Comparison of ENCODE assay signal across 8 cellular contexts in the genomic region with DNA sequence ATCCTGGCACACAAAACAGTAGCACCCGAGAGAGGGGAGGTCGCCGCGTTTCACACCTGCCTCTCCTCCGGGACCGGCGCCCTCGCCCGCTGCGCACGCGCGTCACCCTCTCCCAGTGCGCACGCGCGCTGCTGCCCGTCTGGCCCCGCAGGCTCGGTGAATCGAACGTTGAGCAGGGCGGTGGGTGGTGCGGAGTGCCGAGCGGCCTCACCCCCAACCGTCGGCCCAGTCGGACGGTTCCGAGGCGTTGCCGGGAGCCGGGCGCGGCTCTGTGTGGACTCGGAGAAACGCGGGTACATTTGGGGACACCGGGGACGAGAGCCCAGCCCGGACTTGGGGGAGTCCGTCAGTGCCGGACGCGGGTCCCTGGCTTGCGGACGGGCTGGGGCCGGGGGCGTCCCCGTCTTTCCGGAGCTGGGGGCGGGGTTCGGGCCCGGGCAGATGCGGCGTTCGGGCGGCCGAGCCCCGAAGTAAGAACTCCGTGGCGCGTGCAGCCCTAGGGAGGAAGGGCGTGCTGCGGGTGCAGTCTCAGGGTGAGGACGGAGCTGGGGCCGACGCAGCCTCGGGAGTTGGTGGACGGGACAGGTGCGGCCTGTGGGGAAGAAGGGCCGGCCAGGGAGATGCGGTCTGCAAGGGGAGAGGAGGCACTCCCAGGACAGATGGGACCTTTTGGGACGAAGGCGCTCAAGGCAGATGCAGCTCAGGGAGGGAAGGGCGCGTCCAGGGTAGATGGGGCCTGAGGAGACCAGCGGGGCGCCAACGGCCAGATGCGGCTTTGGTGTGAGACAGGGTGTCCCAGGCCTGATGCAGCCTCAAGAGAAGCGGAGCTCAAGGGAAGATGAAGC. TPM values are rescaled to one million over a fixed set of nuclear protein-coding genes. Genes with fewer than 3 reads are reported as not detected.
DNase-seq lines count a peak whose midpoint lies in the region; ATAC-seq, FAIRE-seq and TF ChIP-seq lines count a peak whose summit lies in the region.

TSS of gene POMT1 (plus strand) at position 138 of the 845 bp plus-strand sequence. CDS start 1,301 bp downstream, outside the sequence.

- H3K4me2 ChIP-seq in fibroblast of lung (ENCODE audit: extremely low read depth, insufficient read depth, low read length), result peak within 1 kb of the TSS; percentile 70

- H3K79me2 ChIP-seq in fibroblast of lung (ENCODE audit: control insufficient read depth, insufficient read depth, low read length), result peaks cover 4% of the 10 kb centered on the region

- TF ChIP-seq POLR2A in Peyer's patch (IDR thresholded peaks at IDR 0.05), result peak in 1 of 2 donors; percentile 57

- H3K27me3 Mint-ChIP-seq in naive thymus-derived CD4-positive, alpha-beta T cell, result no peaks in the 10 kb centered on the region
- H3K27me3 Mint-ChIP-seq in stimulated activated memory B cell treated with anti-CD40 and anti-IgM and Interleukin-4, amounts not matched to agents 10 μg/mL and 1 μg/mL and 100 μg/mL, for 72 hours, result no peaks in the 10 kb centered on the region

- H3K4me1 Mint-ChIP-seq in naive thymus-derived CD4-positive, alpha-beta T cell, result peaks cover 51 to 73% (median 60%) of the 10 kb centered on the region in 7 donors
- peaks cover 48% of the 10 kb centered on the region for H3K4me1 Mint-ChIP-seq in stimulated activated memory B cell treated with anti-CD40 and anti-IgM and Interleukin-4, amounts not matched to agents 10 μg/mL and 1 μg/mL and 100 μg/mL, for 72 hours

- CTCF ChIA-PET in naive thymus-derived CD4-positive, alpha-beta T cell (lab: Charles Lee), result interaction anchor here (0.5 to 0.7 kb wide), 3 partner anchors 132 to 159 kb away, joined by 3 read pairs; no protein-coding TSS in a partner anchor

- intact Hi-C loops in naive thymus-derived CD4-positive, alpha-beta T cell (cut with micrococcal nuclease), result loop anchor here (1.0 to 5.0 kb wide), 11 partner anchors 28 to 739 kb away; partner anchors contain the start of genes NUP214 (in 2 of the 2), UCK1 (in 2 of the 2), FAM78A (in 1 of the 2) and PRRC2B (in 1 of the 2)

- H4K20me1 ChIP-seq in fibroblast of lung (ENCODE audit: control insufficient read depth, extremely low read depth, insufficient read depth, low read length), result no peaks in the 10 kb centered on the region

- H3K9me3 Mint-ChIP-seq in naive thymus-derived CD4-positive, alpha-beta T cell, result peaks cover 0 to 5% (median 0%) of the 10 kb centered on the region in 11 donors
- H3K9me3 Mint-ChIP-seq in stimulated activated memory B cell treated with anti-CD40 and anti-IgM and Interleukin-4, amounts not matched to agents 10 μg/mL and 1 μg/mL and 100 μg/mL, for 72 hours, result no peaks in the 10 kb centered on the region

- peak within 1 kb of the TSS; percentile 73 to 92 (median 84) for H3K4me3 ChIP-seq in Peyer's patch
- peak within 1 kb of the TSS; percentile 78 to 91 (median 86) for H3K4me3 ChIP-seq in fibroblast of lung (replicated peaks in 1 of 4; ENCODE audit: control extremely low read depth in 1 of 4, insufficient read depth in 1 of 4, low read depth in 3 of 4, low read length in 4 of 4)
- peak within 1 kb of the TSS; percentile 79 for H3K4me3 ChIP-seq in naive thymus-derived CD4-positive, alpha-beta T cell (ENCODE audit: low read length)

- in situ Hi-C loops in KBM-7 (cut with MboI; ENCODE audit: low pct_unique_long_range_greater_than_20kb, low sequenced_read_pairs), result no loop called here

- peak within 1 kb of the TSS; percentile 88 to 98 (median 93) for H3K27ac Mint-ChIP-seq in naive thymus-derived CD4-positive, alpha-beta T cell
- H3K27ac Mint-ChIP-seq in stimulated activated memory B cell treated with anti-CD40 and anti-IgM and Interleukin-4, amounts not matched to agents 10 μg/mL and 1 μg/mL and 100 μg/mL, for 72 hours, result peak within 1 kb of the TSS; percentile 81

- H3K4me3 Mint-ChIP-seq in naive thymus-derived CD4-positive, alpha-beta T cell, result peak within 1 kb of the TSS; percentile 89 to 99 (median 94)
- peak within 1 kb of the TSS; percentile 84 for H3K4me3 Mint-ChIP-seq in stimulated activated memory B cell treated with anti-CD40 and anti-IgM and Interleukin-4, amounts not matched to agents 10 μg/mL and 1 μg/mL and 100 μg/mL, for 72 hours

- H3K27me3 ChIP-seq in Peyer's patch (no peaks in the 10 kb centered on the region), fibroblast of lung (ENCODE audit: control insufficient read depth, insufficient read depth, low read length) (no peaks in the 10 kb centered on the region)
- no peaks in the 10 kb centered on the region for H3K27me3 ChIP-seq in naive thymus-derived CD4-positive, alpha-beta T cell (ENCODE audit: control insufficient read depth in 2 of 2, insufficient read depth in 2 of 2, low read length in 2 of 2)

- no peak for FAIRE-seq in D721Med (lab: Jason Lieb, UNC)

- TF ChIP-seq CTCF in D721Med (IDR thresholded peaks at IDR 0.05; ENCODE audit: insufficient read depth, missing control alignments) (no peak), Peyer's patch (IDR thresholded peaks at IDR 0.05) (peak in 2 of 6 experiments; percentile 3), fibroblast of lung (conservative IDR thresholded peaks at IDR 0.05 in 1 of 2, IDR thresholded peaks at IDR 0.05 in 1 of 2; ENCODE audit: low read depth in 1 of 2, low read length in 2 of 2) (no peak)

- POLR2A ChIA-PET in naive thymus-derived CD4-positive, alpha-beta T cell (lab: Charles Lee), result interaction anchor here (0.6 to 1.6 kb wide), 11 partner anchors 9 to 327 kb away, joined by 3 to 6 read pairs (median 3); no protein-coding TSS in a partner anchor

- H3K9ac ChIP-seq in fibroblast of lung (ENCODE audit: insufficient read depth, low read length), result peak within 1 kb of the TSS; percentile 67

- H3K9me3 ChIP-seq in Peyer's patch (no peaks in the 10 kb centered on the region), fibroblast of lung (ENCODE audit: control insufficient read depth, insufficient read depth, low read depth, low read length) (no peaks in the 10 kb centered on the region)
- no peaks in the 10 kb centered on the region for H3K9me3 ChIP-seq in naive thymus-derived CD4-positive, alpha-beta T cell (ENCODE audit: control insufficient read depth in 2 of 3, low read length in 3 of 3)

- peak within 1 kb of the TSS; percentile 39 to 82 (median 72) for H3K27ac ChIP-seq in Peyer's patch
- H3K27ac ChIP-seq in fibroblast of lung (ENCODE audit: insufficient read depth, low read length), result peak within 1 kb of the TSS; percentile 24
- H3K27ac ChIP-seq in naive thymus-derived CD4-positive, alpha-beta T cell (ENCODE audit: low read depth, low read length), result peak within 1 kb of the TSS; percentile 88

- H3K36me3 Mint-ChIP-seq in naive thymus-derived CD4-positive, alpha-beta T cell, result peaks cover 0 to 13% (median 8%) of the 10 kb centered on the region in 5 donors
- H3K36me3 Mint-ChIP-seq in stimulated activated memory B cell treated with anti-CD40 and anti-IgM and Interleukin-4, amounts not matched to agents 10 μg/mL and 1 μg/mL and 100 μg/mL, for 72 hours, result peaks cover 16% of the 10 kb centered on the region

- ATAC-seq in GM21576 (IDR thresholded peaks at IDR 0.05; ENCODE audit: unreplicated experiment), result peak; percentile 82
- peak; percentile 77 for ATAC-seq in naive thymus-derived CD4-positive, alpha-beta T cell
- peak; percentile 91 for ATAC-seq in stimulated activated memory B cell treated with anti-CD40 and anti-IgM and Interleukin-4, amounts not matched to agents 10 μg/mL and 1 μg/mL and 100 μg/mL, for 72 hours

- DNase-seq in D721Med (ENCODE audit: insufficient read length, low spot score), result peak; percentile 95
- peak; percentile 78 for DNase-seq in KBM-7
- peak; percentile 82 to 93 (median 90) for DNase-seq in Peyer's patch
- DNase-seq in activated T-helper 1 cell treated with anti-CD3 and anti-CD28 coated beads, Interleukin-2, amount 50 U/mL, for 16 hours (ENCODE audit: low read depth in 1 of 2, low spot score in 1 of 2), result peak; percentile 76 to 85
- DNase-seq in fibroblast of lung (ENCODE audit: low read depth in 2 of 2), result peak; percentile 72 to 79
- peak; percentile 85 to 93 (median 90) for DNase-seq in naive thymus-derived CD4-positive, alpha-beta T cell

- H3K36me3 ChIP-seq in Peyer's patch (peaks cover 0 to 21% (median 0%) of the 10 kb centered on the region in 3 donors), fibroblast of lung (ENCODE audit: control insufficient read depth, insufficient read depth, low read length) (peaks cover 17% of the 10 kb centered on the region)
- peaks cover 0 to 19% (median 4%) of the 10 kb centered on the region in 3 experiments for H3K36me3 ChIP-seq in naive thymus-derived CD4-positive, alpha-beta T cell (ENCODE audit: control insufficient read depth in 2 of 3, insufficient read depth in 3 of 3, low read length in 3 of 3)

- peaks cover 0 to 29% (median 2%) of the 10 kb centered on the region in 4 donors for H3K4me1 ChIP-seq in Peyer's patch
- no peaks in the 10 kb centered on the region for H3K4me1 ChIP-seq in fibroblast of lung (ENCODE audit: control insufficient read depth, extremely low read depth, insufficient read depth, low read length)
- H3K4me1 ChIP-seq in naive thymus-derived CD4-positive, alpha-beta T cell (ENCODE audit: control insufficient read depth in 2 of 2, insufficient read depth in 2 of 2, low read length in 2 of 2), result peaks cover 41 to 42% of the 10 kb centered on the region in 2 donors

- H2AFZ ChIP-seq in fibroblast of lung (ENCODE audit: low read length), result peak within 1 kb of the TSS; percentile 88

RNA-seq across cellular contexts. Expression of gene POMT1, which starts in this region (rescaled TPM):
- total RNA-seq in Peyer's patch, result 10 to 100 TPM; 37.1 to 94.8 (median 46.1) TPM
- 24.9 and 36.7 TPM in 2 replicates for total RNA-seq in fibroblast of lung
- polyA plus RNA-seq in fibroblast of lung, result 17.7 and 22.6 TPM in 2 replicates
- polyA plus RNA-seq in fibroblast of lung (2012), result 23.8 and 32.4 TPM in 2 replicates
- 53.0 and 107 TPM in 2 replicates for polyA minus RNA-seq in fibroblast of lung (ENCODE audit: low replicate concordance)
- total RNA-seq in naive thymus-derived CD4-positive, alpha-beta T cell, result 10 to 100 TPM; 40.0 to 55.8 (median 47.7) TPM
- 10 to 100 TPM; 13.3 to 15.1 TPM for polyA plus RNA-seq in naive thymus-derived CD4-positive, alpha-beta T cell

Comparison
In these comparisons a context has a peak if more than half of its experiments do, and no peak if none do; other contexts are left out.
1. Peak in every context shown above with its lines: DNase-seq, ATAC-seq, H3K4me3 ChIP-seq and H3K27ac ChIP-seq.
2. H3K27ac ChIP-seq: peak in every context shown above with its lines; median percentile 88 in naive thymus-derived CD4-positive, alpha-beta T cell; 72 in Peyer's patch; 24 in fibroblast of lung.